ENCODE assay signal across 1 cellular context in genomic region chr20:64073476-64074183, GRCh38.
TF ChIP-seq lines count a peak whose summit lies in the region.

No MANE protein-coding gene starts in this region.

TF ChIP-seq in K562, 482 proteins besides CTCF, POLR2A, EP300 and RAD21:
- peak; percentile 45 for TF ChIP-seq POLR2G (IDR thresholded peaks at IDR 0.05; ENCODE audit: low read depth, low read length)
- no peak for TF ChIP-seq ZNF707 (CRISPR knock-in tag; conservative IDR thresholded peaks at IDR 0.05)
- TF ChIP-seq XRCC3 (IDR thresholded peaks at IDR 0.05) = no peak
TF ChIP-seq in K562: peak in this region for 1.
